ENCODE assay signal across 21 cellular contexts in the genomic region with DNA sequence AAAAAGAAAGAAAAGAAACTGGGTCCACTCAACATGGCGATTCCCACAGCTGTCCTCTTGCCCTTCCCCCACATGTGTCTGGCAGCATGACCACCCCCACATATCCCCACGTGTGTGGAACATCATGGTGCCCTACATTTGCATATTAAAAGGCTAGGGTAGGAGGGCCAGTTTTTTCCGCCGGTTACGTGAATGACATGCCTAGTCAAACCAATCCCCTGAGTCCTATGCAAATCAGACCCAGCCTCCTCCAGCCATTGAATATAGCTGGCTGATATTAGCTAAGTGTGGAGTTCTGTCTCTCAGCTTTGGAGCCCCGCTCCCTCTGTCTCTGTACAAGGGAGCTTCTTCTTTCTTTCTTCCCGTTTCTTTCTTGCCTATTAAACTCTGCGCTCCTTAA. TPM values are rescaled to one million over a fixed set of nuclear protein-coding genes. Genes with fewer than 3 reads are reported as not detected.
DNase-seq lines count a peak whose midpoint lies in the region; ATAC-seq and TF ChIP-seq lines count a peak whose summit lies in the region.
"Had no signal": no experiment of that assay in that cellular context is flagged by ENCODE, and none has a peak within 500 bp of the region (broad histone marks: within the 10 kb centered on the region; RNA-seq: fewer than 3 reads in every experiment).

No MANE protein-coding gene starts in this region.

- H3K9me3 Mint-ChIP-seq in brain = peaks cover 0 to 5% (median 0%) of the 10 kb centered on the region in 5 experiments
- H3K9me3 Mint-ChIP-seq: activated naive CD4-positive, alpha-beta T cell treated with anti-CD3 and anti-CD28 coated beads, Interleukin-2, amount 50 U/mL, for 72 hours; CD4-positive, alpha-beta T cell; immature natural killer cell had no signal

- no peak overlapping the region for H3K4me3 Mint-ChIP-seq in brain
- H3K4me3 Mint-ChIP-seq: CD4-positive, alpha-beta T cell; immature natural killer cell had no signal

- no peak overlapping the region for H3K4me3 ChIP-seq in NT2/D1 (ENCODE audit: insufficient read length, low read depth)
- H3K4me3 ChIP-seq: cardiac muscle cell, SK-N-MC, vagina had no signal

- ATAC-seq in GM21423 (IDR thresholded peaks at IDR 0.05; ENCODE audit: unreplicated experiment) = no peak
- ATAC-seq: activated naive CD4-positive, alpha-beta T cell treated with anti-CD3 and anti-CD28 coated beads, Interleukin-2, amount 50 U/mL, for 72 hours had no signal

- H3K9me3 ChIP-seq in NT2/D1 (ENCODE audit: insufficient read depth, low read length) = no peaks in the 10 kb centered on the region
- H3K9me3 ChIP-seq: neutrophil, vagina had no signal

- H3K4me1 ChIP-seq in NT2/D1 (ENCODE audit: insufficient read depth, insufficient read length) = no peaks in the 10 kb centered on the region

- peaks cover 28% of the 10 kb centered on the region for H3K4me1 Mint-ChIP-seq in brain
- H3K4me1 Mint-ChIP-seq: immature natural killer cell had no signal

- no peaks in the 10 kb centered on the region for H3K27me3 ChIP-seq in NT2/D1 (ENCODE audit: insufficient read depth, insufficient read length)
- H3K27me3 ChIP-seq: cardiac muscle cell, vagina had no signal

- H3K27me3 Mint-ChIP-seq in brain = no peaks in the 10 kb centered on the region

- TF ChIP-seq CTCF in brain (conservative IDR thresholded peaks at IDR 0.05) = no peak

- no peaks in the 10 kb centered on the region for H3K36me3 Mint-ChIP-seq in brain
- H3K36me3 Mint-ChIP-seq: activated naive CD4-positive, alpha-beta T cell treated with anti-CD3 and anti-CD28 coated beads, Interleukin-2, amount 50 U/mL, for 72 hours; stimulated activated naive B cell treated with anti-CD40 and anti-IgM and Interleukin-4, amounts not matched to agents 10 μg/mL and 1 μg/mL and 100 μg/mL, for 72 hours had no signal

- DNase-seq in SKM-1 treated with dmso at 0.1 percent for 144 hours (lab: John Stamatoyannopoulos, UW; ENCODE audit: unreplicated experiment) (peak; percentile 33), SKM-1 (lab: John Stamatoyannopoulos, UW; ENCODE audit: unreplicated experiment) (no peak), NT2/D1 (ENCODE audit: low read depth, low spot score) (peak; percentile 27), putamen (ENCODE audit: low spot score) (peak; percentile 52), NCI-H345 treated with DMSO at 0.1 percent for 48 hours (lab: John Stamatoyannopoulos, UW; ENCODE audit: unreplicated experiment) (no peak)
- DNase-seq in activated naive CD4-positive, alpha-beta T cell treated with Interleukin-2 at 50 U/mL for 16 hours = no peak
- DNase-seq: activated T-cell treated with anti-CD3 and anti-CD28 coated beads for 4 hours; CD4-positive, alpha-beta T cell; effector CD8-positive, alpha-beta T cell; EL; immature natural killer cell; mammary epithelial cell; NCI-H2029; stimulated activated naive B cell treated with anti-CD40 and anti-IgM and Interleukin-4, amounts not matched to agents 10 μg/mL and 1 μg/mL and 100 μg/mL, for 72 hours had no signal

- H3K9ac ChIP-seq in NT2/D1 (ENCODE audit: insufficient read length, low read depth) = no peak overlapping the region

- peak overlapping the region in 3 of 5 experiments; percentile 17 to 78 (median 20) for H3K27ac Mint-ChIP-seq in brain
- H3K27ac Mint-ChIP-seq: activated naive CD4-positive, alpha-beta T cell treated with anti-CD3 and anti-CD28 coated beads, Interleukin-2, amount 50 U/mL, for 72 hours; CD4-positive, alpha-beta T cell; stimulated activated naive B cell treated with anti-CD40 and anti-IgM and Interleukin-4, amounts not matched to agents 10 μg/mL and 1 μg/mL and 100 μg/mL, for 72 hours had no signal

- no peaks in the 10 kb centered on the region for H3K36me3 ChIP-seq in NT2/D1 (ENCODE audit: insufficient read depth, insufficient read length, low read length)
- H3K36me3 ChIP-seq: cardiac muscle cell, neutrophil, vagina had no signal

RNA-seq across cellular contexts. Expression of gene CCDC112, which starts 33.0 kb away (rescaled TPM):
- 6.5 TPM for polyA plus RNA-seq in brain (ENCODE audit: insufficient read depth, low read depth, low replicate concordance)

Comparison
In these comparisons a context has a peak if more than half of its experiments do, and no peak if none do; other contexts are left out.
1. DNase-seq: peak in SKM-1 treated with dmso at 0.1 percent for 144 hours (single experiment), NT2/D1 (single experiment) and putamen (single experiment); none in SKM-1 (single experiment), NCI-H345 treated with DMSO at 0.1 percent for 48 hours (single experiment) and activated naive CD4-positive, alpha-beta T cell treated with Interleukin-2 at 50 U/mL for 16 hours (single experiment).